Comparison of ENCODE assay signal across 31 cellular contexts in the genomic region with DNA sequence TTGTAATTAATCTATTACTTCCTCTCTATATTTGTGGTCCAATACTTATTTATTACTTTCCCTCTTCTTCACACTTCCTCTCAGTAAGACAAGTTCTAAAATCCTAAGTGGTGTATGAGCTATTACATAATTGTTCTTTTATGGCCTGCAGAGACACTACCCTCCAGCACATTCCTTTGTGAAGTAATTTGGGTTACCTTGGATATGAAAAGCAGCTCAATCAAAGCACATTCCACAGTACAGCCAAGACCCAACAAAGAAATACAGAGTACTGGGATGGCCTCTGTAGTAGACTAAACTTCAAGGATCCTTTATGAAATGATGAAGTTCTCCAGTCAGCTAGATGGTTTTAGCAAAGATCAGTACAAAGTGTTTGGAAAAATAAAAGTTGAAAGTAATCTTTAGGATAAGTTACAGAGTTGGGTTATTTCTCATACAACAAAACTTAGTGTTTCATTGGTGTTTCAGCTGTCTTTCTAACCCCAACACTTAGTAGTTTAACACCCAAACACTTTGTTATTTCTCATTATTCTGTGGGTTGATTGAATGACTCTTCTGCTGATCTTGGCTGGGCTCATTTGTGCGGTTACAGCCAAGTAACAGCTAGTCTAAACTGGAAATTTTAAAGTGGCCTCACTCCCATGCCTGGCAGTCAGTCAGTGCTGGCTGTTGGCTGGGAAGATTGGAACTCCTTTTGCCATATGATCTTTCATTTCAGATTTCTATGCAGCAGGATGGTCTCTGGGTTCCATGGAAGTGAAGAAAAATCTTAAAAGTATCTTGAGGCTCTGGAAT.
DNase-seq lines count a peak whose midpoint lies in the region; ATAC-seq and TF ChIP-seq lines count a peak whose summit lies in the region.
"Had no signal": no experiment of that assay in that cellular context is flagged by ENCODE, and none has a peak within 500 bp of the region (broad histone marks: within the 10 kb centered on the region; RNA-seq: fewer than 3 reads in every experiment).

No MANE protein-coding gene starts in this region.

- no peaks in the 10 kb centered on the region for H3K9me3 Mint-ChIP-seq in MCF 10A (ENCODE audit: unreplicated experiment)
- H3K9me3 Mint-ChIP-seq: activated T-helper 2 cell treated with anti-CD3 and anti-CD28 coated beads, Interferon-gamma antibody, Interleukin-2, Interleukin-4, amounts not matched to agents 10 μg/mL and 5 μg/mL and 100 μg/mL, durations not matched to agents 14 hours and 24 hours and 36 hours; CD4-positive, alpha-beta T cell; T-helper 2 cell treated with Interferon-gamma antibody and Interleukin-4, amounts not matched to agents 5 μg/mL and 100 μg/mL, for 36 hours had no signal

- H3K36me3 ChIP-seq in breast epithelium (no peaks in the 10 kb centered on the region), upper lobe of right lung (no peaks in the 10 kb centered on the region)
- H3K36me3 ChIP-seq: vagina had no signal

- TF ChIP-seq CTCF in breast epithelium (IDR thresholded peaks at IDR 0.05) (no peak), MCF 10A (IDR thresholded peaks at IDR 0.05; ENCODE audit: unreplicated experiment) (no peak), upper lobe of right lung (IDR thresholded peaks at IDR 0.05) (no peak)

- H3K27ac ChIP-seq in breast epithelium: peak overlapping the region; percentile 21 to 38
- peak overlapping the region; percentile 55 for H3K27ac ChIP-seq in cingulate gyrus (ENCODE audit: low read depth, low read length)
- peak overlapping the region; percentile 11 for H3K27ac ChIP-seq in upper lobe of right lung
- H3K27ac ChIP-seq: coronary artery, psoas muscle, testis, vagina had no signal

- H3K4me3 Mint-ChIP-seq in MCF 10A (ENCODE audit: unreplicated experiment): no peak overlapping the region
- H3K4me3 Mint-ChIP-seq: activated CD8-positive, alpha-beta T cell treated with anti-CD3 and anti-CD28 coated beads, Interleukin-2, amount 10 ng/mL, durations not matched to agents 7 days and 5 days; CD4-positive, alpha-beta T cell; naive B cell; T-helper 2 cell treated with Interferon-gamma antibody and Interleukin-4, amounts not matched to agents 5 μg/mL and 100 μg/mL, for 36 hours had no signal

- H3K27me3 ChIP-seq in breast epithelium (no peaks in the 10 kb centered on the region), upper lobe of right lung (no peaks in the 10 kb centered on the region)
- H3K27me3 ChIP-seq: testis, vagina had no signal

- CTCF ChIA-PET in MCF 10A (lab: Yijun Ruan, JAX): interaction anchor here (0.7 kb wide), 1 partner anchor 40 kb away, joined by 3 read pairs; no protein-coding TSS in a partner anchor

- POLR2A ChIA-PET in MCF 10A (lab: Yijun Ruan, JAX): no interaction called here

- no peak for DNase-seq in breast epithelium (ENCODE audit: low spot score in 2 of 2)
- DNase-seq in MCF 10A (ENCODE audit: unreplicated experiment): no peak
- DNase-seq in midbrain (lab: John Stamatoyannopoulos, UW): peak; percentile 68
- no peak for DNase-seq in upper lobe of right lung
- no peak for DNase-seq in SW480 (ENCODE audit: low spot score)
- DNase-seq in H4 (ENCODE audit: low spot score): no peak
- DNase-seq: activated CD4-positive, alpha-beta T cell treated with anti-CD3 and anti-CD28 coated beads for 4 hours; activated CD8-positive, alpha-beta T cell treated with anti-CD3 and anti-CD28 coated beads, Interleukin-2, amount 10 ng/mL, durations not matched to agents 7 days and 5 days; activated naive CD4-positive, alpha-beta T cell treated with anti-CD3 and anti-CD28 coated beads, Interleukin-2, amount 50 U/mL, for 16 hours; AML-193; CD4-positive, alpha-beta T cell; DND-41; effector memory CD4-positive, alpha-beta T cell; erythroblast; HCEC 1CT; Karpas-422; MV-4-11; naive B cell; NCI-H1436; NCI-H748 treated with DMSO at 0.1 percent for 48 hours; psoas muscle; SHP77 treated with DMSO at 0.1 percent for 48 hours; stimulated activated CD4-positive, alpha-beta T cell treated with anti-CD3 and anti-CD28 coated beads, Interleukin-15, amount 100 ng/mL, for 24 hours; stimulated activated naive CD4-positive, alpha-beta T cell; testis had no signal

- H3K4me1 Mint-ChIP-seq in MCF 10A (ENCODE audit: insufficient read depth, unreplicated experiment): no peaks in the 10 kb centered on the region
- H3K4me1 Mint-ChIP-seq: naive B cell had no signal

- no peak overlapping the region for H3K27ac Mint-ChIP-seq in MCF 10A (ENCODE audit: low read depth, unreplicated experiment)
- H3K27ac Mint-ChIP-seq: activated CD8-positive, alpha-beta T cell treated with anti-CD3 and anti-CD28 coated beads, Interleukin-2, amount 10 ng/mL, durations not matched to agents 7 days and 5 days; activated T-helper 2 cell treated with anti-CD3 and anti-CD28 coated beads, Interferon-gamma antibody, Interleukin-2, Interleukin-4, amounts not matched to agents 10 μg/mL and 5 μg/mL and 100 μg/mL, durations not matched to agents 14 hours and 24 hours and 36 hours; CD4-positive, alpha-beta T cell; naive B cell; T-helper 2 cell treated with Interferon-gamma antibody and Interleukin-4, amounts not matched to agents 5 μg/mL and 100 μg/mL, for 36 hours had no signal

- peaks cover 6% of the 10 kb centered on the region for H3K27me3 Mint-ChIP-seq in MCF 10A (ENCODE audit: insufficient read depth, unreplicated experiment)
- H3K27me3 Mint-ChIP-seq: CD4-positive, alpha-beta T cell; naive B cell had no signal

- H3K4me3 ChIP-seq in breast epithelium (no peak overlapping the region), upper lobe of right lung (no peak overlapping the region)
- H3K4me3 ChIP-seq: coronary artery, psoas muscle, testis, vagina had no signal

- intact Hi-C loops in breast epithelium (cut with DNase I; ENCODE audit: low total_unique reads) (loop anchor here (1.0 kb wide), 1 partner anchor 15 kb away; no protein-coding TSS in a partner anchor), MCF 10A (cut with micrococcal nuclease) (no loop called here), upper lobe of right lung (cut with DNase I) (no loop called here)

- H3K9me3 ChIP-seq in breast epithelium (no peaks in the 10 kb centered on the region), upper lobe of right lung (no peaks in the 10 kb centered on the region)
- H3K9me3 ChIP-seq: psoas muscle, testis, vagina had no signal

- ATAC-seq in upper lobe of right lung (peak; percentile 86), HG03342 (IDR thresholded peaks at IDR 0.05; ENCODE audit: unreplicated experiment) (no peak)
- ATAC-seq: activated CD8-positive, alpha-beta T cell treated with anti-CD3 and anti-CD28 coated beads, Interleukin-2, amount 10 ng/mL, durations not matched to agents 7 days and 5 days; psoas muscle had no signal

- H3K4me1 ChIP-seq in breast epithelium: no peaks in the 10 kb centered on the region
- H3K4me1 ChIP-seq in upper lobe of right lung: no peaks in the 10 kb centered on the region
- H3K4me1 ChIP-seq: psoas muscle, testis, vagina had no signal

- no peaks in the 10 kb centered on the region for H3K36me3 Mint-ChIP-seq in MCF 10A (ENCODE audit: insufficient read depth, unreplicated experiment)
- H3K36me3 Mint-ChIP-seq: naive B cell had no signal

- BruUV-seq in MCF 10A (replicated peaks; lab: Mats Ljungman, UMichigan): no TSS peak

- TF ChIP-seq POLR2A in breast epithelium (IDR thresholded peaks at IDR 0.05): no peak
